In the genomic region with DNA sequence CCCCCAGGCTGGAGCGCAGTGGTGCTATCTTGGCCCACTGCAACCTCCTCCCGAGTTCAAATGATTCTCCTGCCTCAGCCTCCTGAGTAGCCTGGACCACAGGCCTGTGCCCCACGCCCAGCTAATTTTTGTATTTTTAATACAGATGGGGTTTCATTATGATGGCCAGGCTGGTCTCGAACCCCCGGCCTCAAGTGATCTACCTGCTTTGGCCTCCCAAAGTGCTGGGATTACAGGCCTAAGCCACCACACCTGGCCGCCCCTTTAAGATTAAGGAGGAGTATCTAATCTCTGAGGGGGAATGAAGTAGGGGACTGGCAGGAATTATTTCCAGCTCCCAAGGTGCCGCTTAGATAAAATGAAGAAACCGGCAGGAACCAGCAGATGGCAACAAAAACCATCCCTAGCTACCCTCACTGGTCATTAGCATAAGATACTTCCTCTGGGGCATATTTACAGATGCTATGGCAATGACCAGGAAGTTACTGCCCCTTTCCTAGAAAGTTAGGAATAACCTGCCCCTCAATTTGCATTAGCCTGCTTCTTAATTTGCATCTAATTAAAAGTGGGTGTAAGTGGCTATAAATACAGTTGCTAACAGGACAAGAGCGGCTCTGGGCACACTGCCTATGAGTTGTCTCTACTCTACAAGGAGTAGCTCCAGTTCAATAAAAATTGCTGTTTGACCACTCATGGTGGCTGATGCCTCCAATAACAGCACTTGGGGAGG, we compare ENCODE assay signal across 8 cellular contexts. TPM values are rescaled to one million over a fixed set of nuclear protein-coding genes. Genes with fewer than 3 reads are reported as not detected.
DNase-seq lines count a peak whose midpoint lies in the region; ATAC-seq, FAIRE-seq and TF ChIP-seq lines count a peak whose summit lies in the region.

No MANE protein-coding gene starts in this region.

- no peak overlapping the region for H3K27ac Mint-ChIP-seq in endothelial cell (ENCODE audit: unreplicated experiment)

- no peaks in the 10 kb centered on the region for H3K9me3 Mint-ChIP-seq in endothelial cell (ENCODE audit: unreplicated experiment)

- no peaks in the 10 kb centered on the region for H3K36me3 Mint-ChIP-seq in endothelial cell (ENCODE audit: low read depth, unreplicated experiment)

- FAIRE-seq in H54 (lab: Jason Lieb, UNC), result no peak

- H3K27me3 Mint-ChIP-seq in endothelial cell (ENCODE audit: unreplicated experiment), result peaks cover 1% of the 10 kb centered on the region

- ATAC-seq in HG02981 (IDR thresholded peaks at IDR 0.05; ENCODE audit: unreplicated experiment) (peak; percentile 47), HG02884 (IDR thresholded peaks at IDR 0.05; ENCODE audit: unreplicated experiment) (no peak)

- peak; percentile 49 for DNase-seq in AG08395 (ENCODE audit: low spot score)
- peak; percentile 50 for DNase-seq in GM13977 (ENCODE audit: low spot score)
- DNase-seq in NCI-H82 (lab: John Stamatoyannopoulos, UW), result peak; percentile 83
- DNase-seq in endothelial cell (ENCODE audit: low spot score), result peak; percentile 16
- no peak for DNase-seq in retinal pigment epithelial cell (ENCODE audit: low read depth)
- DNase-seq in H54 (ENCODE audit: insufficient read length, low spot score), result no peak

- no peaks in the 10 kb centered on the region for H3K4me1 Mint-ChIP-seq in endothelial cell (ENCODE audit: unreplicated experiment)

- TF ChIP-seq CTCF in GM13977 (IDR thresholded peaks at IDR 0.05; ENCODE audit: extremely low read depth, insufficient read depth, missing control alignments) (peak; percentile 56), endothelial cell (IDR thresholded peaks at IDR 0.05; ENCODE audit: unreplicated experiment) (no peak), retinal pigment epithelial cell (conservative IDR thresholded peaks at IDR 0.05; ENCODE audit: low read depth, low read length) (peak; percentile 52)

- no peak for TF ChIP-seq POLR2A in H54 (IDR thresholded peaks at IDR 0.05; ENCODE audit: low read depth, low read length)

- H3K4me3 Mint-ChIP-seq in endothelial cell (ENCODE audit: unreplicated experiment), result no peak overlapping the region

- in situ Hi-C loops in GM13977 (cut with MboI; ENCODE audit: low pct_unique_long_range_greater_than_20kb, low sequenced_read_pairs, unreplicated experiment), result no loop called here

- H3K4me3 ChIP-seq in retinal pigment epithelial cell (ENCODE audit: low read length), result no peak overlapping the region

RNA-seq across cellular contexts. Expression of a gene that starts 7.1 kb away (rescaled TPM):
- 27.8 TPM for total RNA-seq in endothelial cell (ENCODE audit: unreplicated experiment)

RNA-seq across cellular contexts. Expression of a gene that starts 30.0 kb away (rescaled TPM):
- total RNA-seq in endothelial cell (ENCODE audit: unreplicated experiment), result 317 TPM

RNA-seq across cellular contexts. Expression of a gene that starts 30.0 kb away (rescaled TPM):
- total RNA-seq in endothelial cell (ENCODE audit: unreplicated experiment), result 73.5 TPM

Comparison
In these comparisons a context has a peak if more than half of its experiments do, and no peak if none do; other contexts are left out.
1. DNase-seq: peak in AG08395 (single experiment), GM13977 (single experiment), NCI-H82 (single experiment) and endothelial cell (single experiment); none in retinal pigment epithelial cell (single experiment) and H54 (single experiment).